ENCODE assay signal across 1 cellular context in genomic region chr15:63301088-63301487, GRCh38.
TF ChIP-seq lines count a peak whose summit lies in the region.

No MANE protein-coding gene starts in this region.

TF ChIP-seq in WTC11, 78 proteins besides CTCF, POLR2A, EP300 and RAD21 (continued from another document):
- no peak for TF ChIP-seq E2F5 (CRISPR knock-in tag; IDR thresholded peaks at IDR 0.05)
- no peak for TF ChIP-seq ZNF416 (CRISPR knock-in tag; IDR thresholded peaks at IDR 0.05)
- TF ChIP-seq TCF7 (CRISPR knock-in tag; IDR thresholded peaks at IDR 0.05; ENCODE audit: low read depth) = no peak
- TF ChIP-seq ZNF219 (CRISPR knock-in tag; IDR thresholded peaks at IDR 0.05; ENCODE audit: borderline replicate concordance) = no peak
- TF ChIP-seq NR2C2 (CRISPR knock-in tag; IDR thresholded peaks at IDR 0.05) = no peak
- no peak for TF ChIP-seq MXD4 (CRISPR knock-in tag; IDR thresholded peaks at IDR 0.05; ENCODE audit: borderline replicate concordance)
- TF ChIP-seq ATF3 (CRISPR knock-in tag; conservative IDR thresholded peaks at IDR 0.05) = no peak
- no peak for TF ChIP-seq FOXK1 (CRISPR knock-in tag; IDR thresholded peaks at IDR 0.05)
- TF ChIP-seq ARID4B (CRISPR knock-in tag; IDR thresholded peaks at IDR 0.05; ENCODE audit: borderline replicate concordance) = no peak
- TF ChIP-seq ZBTB43 (CRISPR knock-in tag; IDR thresholded peaks at IDR 0.05) = no peak
